8 cellular contexts compared by ENCODE assay signal in the genomic region with DNA sequence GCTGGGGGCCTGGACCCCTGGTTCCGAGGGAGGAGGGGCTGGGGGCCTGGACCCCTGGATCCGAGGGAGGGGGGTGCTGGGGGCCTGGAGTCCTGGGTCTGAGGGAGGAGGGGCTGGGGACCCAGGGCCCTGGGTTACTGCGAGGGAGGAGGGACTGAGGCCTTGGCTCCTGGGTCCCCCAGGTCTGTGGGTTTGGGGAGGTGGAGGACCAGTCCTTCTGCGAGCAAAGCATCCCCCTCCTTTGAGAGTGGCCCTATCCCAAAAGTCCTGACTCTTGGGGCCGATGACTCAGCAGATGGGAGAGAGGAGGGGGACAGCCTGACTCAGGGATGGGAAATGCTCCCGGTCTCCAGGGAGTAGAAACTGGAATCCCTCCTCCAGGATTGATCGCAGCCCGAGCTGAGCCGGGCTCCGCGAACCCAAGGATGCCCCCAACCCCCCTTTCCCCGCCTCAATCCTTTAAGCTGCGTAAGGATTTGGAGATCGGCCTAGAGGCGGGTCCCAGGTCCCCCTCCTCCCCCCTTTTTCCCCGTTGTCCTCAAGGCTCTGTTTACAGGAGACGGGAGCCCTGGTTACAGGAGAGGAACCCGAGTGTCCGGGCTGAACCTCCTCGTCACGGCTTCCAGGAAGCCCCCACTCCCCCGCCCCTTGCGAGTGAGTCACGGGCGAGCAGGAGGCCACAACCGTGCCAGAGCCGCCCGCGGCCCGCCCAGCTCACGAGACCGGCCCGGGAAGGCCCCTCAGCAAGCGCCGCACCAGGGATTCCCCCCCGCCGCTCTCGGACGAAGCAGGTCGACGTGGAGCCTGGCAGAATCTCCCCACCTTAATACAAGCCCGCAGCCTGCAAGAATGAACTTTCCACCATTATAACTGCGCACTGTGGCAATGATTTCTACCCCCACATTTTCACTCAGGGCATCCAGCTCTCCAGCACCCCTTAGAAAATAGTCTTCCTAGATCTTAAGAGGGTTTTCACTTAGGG. TPM values are rescaled to one million over a fixed set of nuclear protein-coding genes. Genes with fewer than 3 reads are reported as not detected.
DNase-seq lines count a peak whose midpoint lies in the region; ATAC-seq and TF ChIP-seq lines count a peak whose summit lies in the region.

No MANE protein-coding gene starts in this region.

- H3K79me2 ChIP-seq in H9 (ENCODE audit: insufficient read depth, low read length) = peaks cover 3% of the 10 kb centered on the region; the same call in 1 of the 2 replicates

- peak overlapping the region; percentile 68 for H3K9ac ChIP-seq in H9 (ENCODE audit: extremely low read depth, insufficient read length, low read length)

- peak overlapping the region; percentile 60 for H3K4me2 ChIP-seq in H9 (ENCODE audit: insufficient read depth, insufficient read length, low read length)

- H4K20me1 ChIP-seq in H9 (ENCODE audit: control insufficient read depth, insufficient read depth, insufficient read length) = no peaks in the 10 kb centered on the region

- peak overlapping the region; percentile 99 to 100 (median 100) for H3K27ac Mint-ChIP-seq in H9

- no peaks in the 10 kb centered on the region; the same call in 1 of the 2 replicates for H3K27me3 Mint-ChIP-seq in H9 (ENCODE audit: low read depth)

- TF ChIP-seq POLR2A in right lobe of liver (IDR thresholded peaks at IDR 0.05) = peak; percentile 53

- peak; percentile 10 to 20 (median 14) for ATAC-seq in right lobe of liver

- H2BK15ac ChIP-seq in H9 (ENCODE audit: low read depth, low read length) = no peak overlapping the region

- peaks cover 27% of the 10 kb centered on the region for H3K23me2 ChIP-seq in H9 (ENCODE audit: insufficient read length, low read depth, low read length, poor library complexity, severe bottlenecking)

- peak overlapping the region; percentile 1 for H3T11ph ChIP-seq in H9 (ENCODE audit: low read length)

- H2BK20ac ChIP-seq in H9 (ENCODE audit: low read depth, low read length, poor library complexity, severe bottlenecking) = no peak overlapping the region

- H4K91ac ChIP-seq in H9 (ENCODE audit: insufficient read length, low read depth, low read length) = peak overlapping the region; percentile 25

- peaks cover 5% of the 10 kb centered on the region; the same call in 1 of the 2 replicates for H3K4me1 ChIP-seq in H9 (ENCODE audit: insufficient read depth, low read length)
- peaks cover 0 to 50% (median 20%) of the 10 kb centered on the region in 4 donors for H3K4me1 ChIP-seq in right lobe of liver

- peaks cover 2 to 20% (median 14%) of the 10 kb centered on the region in 3 experiments for H3K36me3 Mint-ChIP-seq in H9 (ENCODE audit: insufficient read depth in 1 of 3, low read depth in 3 of 3)

- no peak overlapping the region for H4K5ac ChIP-seq in H9 (ENCODE audit: insufficient read length, low read depth, low read length)

- no peak overlapping the region for H3K23ac ChIP-seq in H9 (ENCODE audit: insufficient read length, low read depth, low read length)

- peak overlapping the region; percentile 87 to 95 for H3K4me3 Mint-ChIP-seq in H9

- DNase-seq in COLO829 (ENCODE audit: low spot score) = peak; percentile 74
- peak; percentile 87 for DNase-seq in H9
- peak; percentile 57 for DNase-seq in NCI-H510A treated with DMSO at 0.1 percent for 48 hours (lab: John Stamatoyannopoulos, UW)
- DNase-seq in activated CD4-positive, alpha-beta T cell treated with anti-CD3 and anti-CD28 coated beads, Interleukin-2, amount 50 U/mL, for 24 hours (ENCODE audit: low read depth in 1 of 2, low spot score in 1 of 2) = peak; percentile 84 to 93
- DNase-seq in dedifferentiated amniotic fluid mesenchymal stem cell (ENCODE audit: extremely low spot score) = peak; percentile 99
- DNase-seq in right lobe of liver = peak; percentile 90 to 96 (median 95)
- peak; percentile 91 to 94 for DNase-seq in stimulated activated CD4-positive, alpha-beta T cell treated with anti-CD3 and anti-CD28 coated beads, Interleukin-2, amount 100 ng/mL, for 48 hours
- no peak for DNase-seq in NCI-H2081 (lab: John Stamatoyannopoulos, UW)

- H3K56ac ChIP-seq in H9 (ENCODE audit: insufficient read length, low read depth, low read length) = no peak overlapping the region

- H3K18ac ChIP-seq in H9 (ENCODE audit: insufficient read length, low read depth, low read length) = peak overlapping the region; percentile 73

- peak overlapping the region; percentile 50; the same call in 1 of the 2 replicates for H3K4ac ChIP-seq in H9 (ENCODE audit: low read depth, low read length)

- H3K79me1 ChIP-seq in H9 (ENCODE audit: insufficient read depth, low read depth, low read length, poor library complexity, severe bottlenecking) = no peaks in the 10 kb centered on the region

- H3K4me1 Mint-ChIP-seq in H9 = peaks cover 34 to 47% of the 10 kb centered on the region in 2 experiments

- peaks cover 0 to 10% (median 6%) of the 10 kb centered on the region in 4 donors for H3K36me3 ChIP-seq in right lobe of liver

- no peaks in the 10 kb centered on the region for H3K9me3 ChIP-seq in H9 (ENCODE audit: control insufficient read depth, low read depth, low read length)
- H3K9me3 ChIP-seq in right lobe of liver = no peaks in the 10 kb centered on the region

- H3K4me3 ChIP-seq in right lobe of liver = peak overlapping the region; percentile 35 to 56 (median 51)

- H3K27ac ChIP-seq in H9 (ENCODE audit: insufficient read length, low read depth, low read length) = peak overlapping the region; percentile 42
- peak overlapping the region; percentile 95 to 99 (median 98) for H3K27ac ChIP-seq in right lobe of liver

- H2BK5ac ChIP-seq in H9 (ENCODE audit: insufficient read length, low read length) = no peak overlapping the region

- H3K27me3 ChIP-seq in H9 (ENCODE audit: insufficient read depth, low read length) = no peaks in the 10 kb centered on the region
- no peaks in the 10 kb centered on the region for H3K27me3 ChIP-seq in right lobe of liver

- TF ChIP-seq CTCF in H9 (conservative IDR thresholded peaks at IDR 0.05) = no peak
- no peak for TF ChIP-seq CTCF in right lobe of liver (IDR thresholded peaks at IDR 0.05)

- no CpG with 5 or more reads among the region's 43 CpGs for WGBS in H9 (ENCODE audit: extremely low coverage, insufficient read length, low lambda C conversion rate)
- 23% methylated on average over 11 of the region's 43 CpGs for WGBS in right lobe of liver (ENCODE audit: insufficient coverage, low coverage, low lambda C conversion rate, missing lambda C conversion rate)

- intact Hi-C loops in right lobe of liver (cut with DNase I) = no loop called here

- H2BK120ac ChIP-seq in H9 (ENCODE audit: low read depth, low read length, poor library complexity, severe bottlenecking) = peak overlapping the region; percentile 97

- H2AFZ ChIP-seq in H9 (ENCODE audit: low read length) = no peak overlapping the region

- H2BK12ac ChIP-seq in H9 (ENCODE audit: insufficient read length, low read depth, low read length) = no peak overlapping the region

- H3K9me3 Mint-ChIP-seq in H9 = no peaks in the 10 kb centered on the region; a peak in 1 of 5 replicates

- H2AK5ac ChIP-seq in H9 (ENCODE audit: insufficient read length, low read length) = no peak overlapping the region

- no peak overlapping the region for H4K8ac ChIP-seq in H9 (replicated peaks; ENCODE audit: insufficient read length, low read depth, low read length)

- H3K14ac ChIP-seq in H9 (ENCODE audit: insufficient read depth, low read length) = peak overlapping the region; percentile 93

RNA-seq across cellular contexts. Expression of gene ZFP36, which starts 3.0 kb away (rescaled TPM):
- total RNA-seq in H9 (2021) (14.6 and 15.4 TPM in 2 replicates), right lobe of liver (100 to 1,000 TPM in 3 of 6 experiments, 10 to 100 TPM in 3; 28.3 to 156 (median 91.7) TPM)

RNA-seq across cellular contexts. Expression of gene PLEKHG2, which starts 8.8 kb away (rescaled TPM):
- total RNA-seq in H9 (2021) (167 and 170 TPM in 2 replicates), right lobe of liver (10 to 100 TPM in 1 of 6 experiments, 1 to 10 TPM in 5; 1.6 to 15.0 (median 6.3) TPM)

RNA-seq across cellular contexts. Expression of gene MED29, which starts 12.4 kb away (rescaled TPM):
- 48.3 and 49.2 TPM in 2 replicates for total RNA-seq in H9 (2021)
- total RNA-seq in right lobe of liver = 10 to 100 TPM; 19.4 to 38.1 (median 24.1) TPM

RNA-seq across cellular contexts. Expression of gene PAF1, which starts 12.7 kb away (rescaled TPM):
- total RNA-seq in H9 (2021) (34.9 and 38.0 TPM in 2 replicates), right lobe of liver (10 to 100 TPM; 18.6 to 34.9 (median 24.8) TPM)

RNA-seq across cellular contexts. Expression of gene RPS16, which starts 32.1 kb away (rescaled TPM):
- total RNA-seq in H9 (2021) = 2,711 and 2,810 TPM in 2 replicates
- 100 to 1,000 TPM; 448 to 643 (median 568) TPM for total RNA-seq in right lobe of liver

Comparison
In these comparisons a context has a peak if more than half of its experiments do, and no peak if none do; other contexts are left out.
1. DNase-seq: peak in COLO829 (single experiment), H9 (single experiment), NCI-H510A treated with DMSO at 0.1 percent for 48 hours (single experiment), activated CD4-positive, alpha-beta T cell treated with anti-CD3 and anti-CD28 coated beads, Interleukin-2, amount 50 U/mL, for 24 hours (2 of 2), dedifferentiated amniotic fluid mesenchymal stem cell (single experiment), right lobe of liver (3 of 3) and stimulated activated CD4-positive, alpha-beta T cell treated with anti-CD3 and anti-CD28 coated beads, Interleukin-2, amount 100 ng/mL, for 48 hours (2 of 2); none in NCI-H2081 (0 of 2).
2. RNA of gene PLEKHG2, which starts 8.8 kb away (total RNA-seq): 167 to 170 TPM in H9; 1.6 to 15.0 TPM in right lobe of liver; every median in the first group is over 10 times any median in the second.